In genomic region chr4:24419147-24420034, GRCh38 we compare ENCODE assay signal across 8 cellular contexts.
DNase-seq lines count a peak whose midpoint lies in the region; ATAC-seq and TF ChIP-seq lines count a peak whose summit lies in the region.

No MANE protein-coding gene starts in this region.

- CTCF ChIA-PET in Calu3 (lab: Charles Lee), result interaction anchor here (0.6 to 0.7 kb wide), 2 partner anchors 529 to 737 kb away, joined by 3 read pairs; partner anchors contain the start of gene PPARGC1A

- no peaks in the 10 kb centered on the region for H3K27me3 Mint-ChIP-seq in Calu3 (ENCODE audit: unreplicated experiment)

- TF ChIP-seq EP300 in esophagus muscularis mucosa (IDR thresholded peaks at IDR 0.05) (no peak), neural cell (conservative IDR thresholded peaks at IDR 0.05; ENCODE audit: poor library complexity, severe bottlenecking) (no peak)

- intact Hi-C loops in Calu3 (cut with micrococcal nuclease; ENCODE audit: unreplicated experiment), result loop anchor here (1.0 to 10.0 kb wide), 3 partner anchors 562 to 735 kb away; no protein-coding TSS in a partner anchor
- intact Hi-C loops in esophagus muscularis mucosa (cut with DNase I), result loop anchor here (10.0 kb wide), 2 partner anchors 165 to 735 kb away; no protein-coding TSS in a partner anchor

- H3K4me2 ChIP-seq in neural cell (ENCODE audit: low read length), result no peak overlapping the region

- TF ChIP-seq CTCF in Calu3 (IDR thresholded peaks at IDR 0.05; ENCODE audit: unreplicated experiment) (peak; percentile 82), HL-60 (IDR thresholded peaks at IDR 0.05; ENCODE audit: insufficient read depth, low read length) (peak; percentile 91), esophagus muscularis mucosa (IDR thresholded peaks at IDR 0.05) (peak; percentile 87 to 91 (median 89)), neural cell (IDR thresholded peaks at IDR 0.05; ENCODE audit: poor library complexity, severe bottlenecking) (peak; percentile 90)

- peak; percentile 92 for TF ChIP-seq RAD21 in neural cell (conservative IDR thresholded peaks at IDR 0.05)

- no peak overlapping the region for H3K4me3 Mint-ChIP-seq in Calu3 (ENCODE audit: low read depth, unreplicated experiment)

- no peak overlapping the region for H3K4me3 ChIP-seq in HL-60 (replicated peaks; ENCODE audit: insufficient read depth, low read length)
- no peak overlapping the region for H3K4me3 ChIP-seq in NT2/D1 (ENCODE audit: insufficient read length, low read depth)
- no peak overlapping the region for H3K4me3 ChIP-seq in esophagus muscularis mucosa
- no peak overlapping the region for H3K4me3 ChIP-seq in neural cell (ENCODE audit: low read length)

- H3K27me3 ChIP-seq in HL-60 (ENCODE audit: insufficient read depth, poor library complexity, severe bottlenecking) (no peaks in the 10 kb centered on the region), NT2/D1 (ENCODE audit: insufficient read depth, insufficient read length) (peaks cover 27% of the 10 kb centered on the region), esophagus muscularis mucosa (no peaks in the 10 kb centered on the region), neural cell (ENCODE audit: insufficient read depth, low read depth, low read length) (no peaks in the 10 kb centered on the region)

- BruUV-seq in Calu3 (replicated peaks; lab: Mats Ljungman, UMichigan), result no TSS peak

- H3F3A ChIP-seq in neural cell (ENCODE audit: insufficient read depth, low read length, poor library complexity, severe bottlenecking), result no peaks in the 10 kb centered on the region

- no peaks in the 10 kb centered on the region for H4K20me1 ChIP-seq in neural cell (ENCODE audit: insufficient read depth)

- no peaks in the 10 kb centered on the region for H3K79me2 ChIP-seq in neural cell (replicated peaks; ENCODE audit: insufficient read depth, low read length)

- no peaks in the 10 kb centered on the region for H3K4me1 Mint-ChIP-seq in Calu3 (ENCODE audit: low read depth, unreplicated experiment)

- H2AFZ ChIP-seq in neural cell (ENCODE audit: low read depth, low read length), result no peak overlapping the region

- H3K9me2 ChIP-seq in neural cell (ENCODE audit: insufficient read depth, low read length), result no peaks in the 10 kb centered on the region

- H3K9me3 ChIP-seq in NT2/D1 (ENCODE audit: insufficient read depth, low read length) (0 out of 2 replicates have a peak, but pooled peaks cover 8% of the 10 kb centered on the region), esophagus muscularis mucosa (no peaks in the 10 kb centered on the region), neural cell (ENCODE audit: low read length) (no peaks in the 10 kb centered on the region)

- H3K9me3 Mint-ChIP-seq in Calu3 (ENCODE audit: low read depth, unreplicated experiment), result no peaks in the 10 kb centered on the region

- no peaks in the 10 kb centered on the region for H3K36me3 Mint-ChIP-seq in Calu3 (ENCODE audit: insufficient read depth, unreplicated experiment)

- DNase-seq in Calu3 (peak; percentile 75), HL-60 (ENCODE audit: low read depth in 1 of 2, low spot score in 1 of 2) (peak; percentile 22 to 60), NT2/D1 (ENCODE audit: low read depth, low spot score) (peak; percentile 66), activated T-cell treated with anti-CD3 and anti-CD28 coated beads for 24 hours (ENCODE audit: low read depth) (peak; percentile 48), esophagus muscularis mucosa (ENCODE audit: extremely low spot score) (no peak), stromal cell of bone marrow (ENCODE audit: low read depth) (peak; percentile 58)

- H3K36me3 ChIP-seq in NT2/D1 (ENCODE audit: insufficient read depth, insufficient read length, low read length) (no peaks in the 10 kb centered on the region), esophagus muscularis mucosa (no peaks in the 10 kb centered on the region), neural cell (ENCODE audit: insufficient read depth, low read length) (no peaks in the 10 kb centered on the region)

- H3K27ac ChIP-seq in HL-60 (replicated peaks) (no peak overlapping the region), esophagus muscularis mucosa (replicated peaks in 1 of 4) (no peak overlapping the region), neural cell (ENCODE audit: low read length) (no peak overlapping the region)

- no peak for TF ChIP-seq POLR2A in esophagus muscularis mucosa (IDR thresholded peaks at IDR 0.05; ENCODE audit: low read depth)

- H3K4me1 ChIP-seq in NT2/D1 (ENCODE audit: insufficient read depth, insufficient read length), result no peaks in the 10 kb centered on the region
- H3K4me1 ChIP-seq in esophagus muscularis mucosa, result peaks cover 0 to 8% (median 7%) of the 10 kb centered on the region in 4 donors

- no peak overlapping the region for H3K9ac ChIP-seq in NT2/D1 (ENCODE audit: insufficient read length, low read depth)
- no peak overlapping the region for H3K9ac ChIP-seq in neural cell (ENCODE audit: low read length)

- 21% methylated on average over 8 of the region's 8 CpGs for WGBS in esophagus muscularis mucosa

- H3K27ac Mint-ChIP-seq in Calu3 (ENCODE audit: unreplicated experiment), result no peak overlapping the region

- peak; percentile 91 for ATAC-seq in GM19463 (IDR thresholded peaks at IDR 0.05; ENCODE audit: unreplicated experiment)

TF ChIP-seq in neural cell, 6 proteins besides CTCF, POLR2A, EP300 and RAD21:
- TF ChIP-seq MXI1 (conservative IDR thresholded peaks at IDR 0.05; ENCODE audit: poor library complexity, severe bottlenecking) (no peak), EZH2 (IDR thresholded peaks at IDR 0.05; ENCODE audit: borderline replicate concordance, insufficient read depth, low read length, poor library complexity, severe bottlenecking) (no peak), SMC3 (conservative IDR thresholded peaks at IDR 0.05; ENCODE audit: poor library complexity) (peak; percentile 87)
